Comparison of ENCODE assay signal across 17 cellular contexts in genomic region chr16:19238386-19238785, GRCh38. TPM values are rescaled to one million over a fixed set of nuclear protein-coding genes. Genes with fewer than 3 reads are reported as not detected.
"Had no signal": no experiment of that assay in that cellular context is flagged by ENCODE, and none has a peak within 500 bp of the region (broad histone marks: within the 10 kb centered on the region; RNA-seq: fewer than 3 reads in every experiment).

No MANE protein-coding gene starts in this region.

- ATAC-seq: activated naive CD8-positive, alpha-beta T cell treated with anti-CD3 and anti-CD28 coated beads, Interleukin-2, amount 50 U/mL, for 24 hours; foreskin keratinocyte; left ventricle myocardium superior; natural killer cell had no signal

- DNase-seq: activated CD4-positive, alpha-beta T cell treated with anti-CD3 and anti-CD28 coated beads, Interleukin-2, amount 10 ng/mL, durations not matched to agents 24 days and 14 days; activated CD4-positive, CD25-positive, alpha-beta regulatory T cell; activated CD8-positive, alpha-beta memory T cell treated with anti-CD3 and anti-CD28 coated beads for 24 hours; activated naive CD4-positive, alpha-beta T cell treated with anti-CD3 and anti-CD28 coated beads for 36 hours; activated naive CD8-positive, alpha-beta T cell treated with anti-CD3 and anti-CD28 coated beads, Interleukin-2, amount 50 U/mL, for 24 hours; aorta; effector memory CD4-positive, alpha-beta T cell; foreskin keratinocyte; glutamatergic neuron; kidney glomerular epithelial cell; left ventricle myocardium superior; mesendoderm; natural killer cell; stimulated activated CD4-positive, alpha-beta T cell treated with anti-CD3 and anti-CD28 coated beads, Interleukin-12 subunit alpha, Interleukin-12 subunit beta, amount 100 ng/mL, for 4 hours; stimulated activated CD4-positive, alpha-beta T cell treated with anti-CD3 and anti-CD28 coated beads, Interleukin-2, amount 100 ng/mL, for 24 hours had no signal

RNA-seq across cellular contexts. Expression of gene CLEC19A, which starts 47.1 kb away (rescaled TPM):
- total RNA-seq: activated CD4-positive, alpha-beta T cell treated with anti-CD3 and anti-CD28 coated beads, Interleukin-2, amount 10 ng/mL, durations not matched to agents 24 days and 14 days; activated naive CD4-positive, alpha-beta T cell treated with anti-CD3 and anti-CD28 coated beads for 36 hours; aorta; foreskin keratinocyte; left ventricle myocardium superior; natural killer cell; renal cortical epithelial cell; urinary bladder had no signal
